Comparison of ENCODE assay signal across 10 cellular contexts in the genomic region with DNA sequence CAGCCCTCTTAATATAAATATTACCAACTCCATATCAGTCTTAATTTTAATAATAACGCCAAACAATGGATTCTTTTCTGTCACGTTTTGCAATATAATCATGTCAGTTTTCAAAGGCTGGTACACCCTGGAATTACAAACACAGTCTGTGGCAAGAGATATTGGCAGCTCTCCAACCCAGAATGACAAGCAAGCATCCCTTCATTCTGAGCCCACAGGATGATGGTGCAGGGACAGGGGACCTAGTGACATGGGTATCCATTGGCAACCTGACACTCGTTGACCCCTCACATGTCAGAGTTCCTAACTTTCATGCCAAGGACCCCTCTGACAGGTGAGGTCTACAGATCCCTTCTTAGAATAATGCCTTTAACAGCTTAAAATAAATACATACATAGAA.
DNase-seq lines count a peak whose midpoint lies in the region; ATAC-seq and TF ChIP-seq lines count a peak whose summit lies in the region.
"Had no signal": no experiment of that assay in that cellular context is flagged by ENCODE, and none has a peak within 500 bp of the region (broad histone marks: within the 10 kb centered on the region; RNA-seq: fewer than 3 reads in every experiment).

No MANE protein-coding gene starts in this region.

- no peaks in the 10 kb centered on the region for H3K27me3 ChIP-seq in suprapubic skin
- H3K27me3 ChIP-seq: neutrophil had no signal

- no peaks in the 10 kb centered on the region for H3K36me3 Mint-ChIP-seq in chondrocyte (ENCODE audit: low read depth)
- no peaks in the 10 kb centered on the region for H3K36me3 Mint-ChIP-seq in activated naive CD4-positive, alpha-beta T cell treated with anti-CD3 and anti-CD28 coated beads, Interleukin-2, amount 10 ng/mL, durations not matched to agents 7 days and 5 days

- TF ChIP-seq POLR2A in suprapubic skin (IDR thresholded peaks at IDR 0.05), result no peak

- H3K27me3 Mint-ChIP-seq in chondrocyte (ENCODE audit: low read depth), result no peaks in the 10 kb centered on the region
- peaks cover 30% of the 10 kb centered on the region for H3K27me3 Mint-ChIP-seq in activated naive CD4-positive, alpha-beta T cell treated with anti-CD3 and anti-CD28 coated beads, Interleukin-2, amount 10 ng/mL, durations not matched to agents 7 days and 5 days

- H3K9me3 Mint-ChIP-seq in chondrocyte (ENCODE audit: low read depth), result peaks cover 3% of the 10 kb centered on the region
- H3K9me3 Mint-ChIP-seq in activated naive CD4-positive, alpha-beta T cell treated with anti-CD3 and anti-CD28 coated beads, Interleukin-2, amount 10 ng/mL, durations not matched to agents 7 days and 5 days, result no peaks in the 10 kb centered on the region
- H3K9me3 Mint-ChIP-seq: activated CD4-positive, alpha-beta memory T cell treated with anti-CD3 and anti-CD28 coated beads, Interleukin-2, amount 10 ng/mL, durations not matched to agents 7 days and 5 days had no signal

- no peak for TF ChIP-seq CTCF in chondrocyte (IDR thresholded peaks at IDR 0.05)
- no peak for TF ChIP-seq CTCF in suprapubic skin (IDR thresholded peaks at IDR 0.05)

- H3K36me3 ChIP-seq in suprapubic skin, result no peaks in the 10 kb centered on the region
- H3K36me3 ChIP-seq: neutrophil had no signal

- H3K4me3 ChIP-seq in suprapubic skin, result no peak overlapping the region

- no peaks in the 10 kb centered on the region for H3K9me3 ChIP-seq in suprapubic skin
- H3K9me3 ChIP-seq: neutrophil had no signal

- H3K4me1 Mint-ChIP-seq in chondrocyte (ENCODE audit: low read depth), result peaks cover 81% of the 10 kb centered on the region
- no peaks in the 10 kb centered on the region for H3K4me1 Mint-ChIP-seq in activated naive CD4-positive, alpha-beta T cell treated with anti-CD3 and anti-CD28 coated beads, Interleukin-2, amount 10 ng/mL, durations not matched to agents 7 days and 5 days
- H3K4me1 Mint-ChIP-seq: activated CD4-positive, alpha-beta memory T cell treated with anti-CD3 and anti-CD28 coated beads, Interleukin-2, amount 10 ng/mL, durations not matched to agents 7 days and 5 days had no signal

- peak overlapping the region; percentile 29 for H3K27ac Mint-ChIP-seq in chondrocyte (ENCODE audit: unreplicated experiment)
- no peak overlapping the region for H3K27ac Mint-ChIP-seq in activated naive CD4-positive, alpha-beta T cell treated with anti-CD3 and anti-CD28 coated beads, Interleukin-2, amount 10 ng/mL, durations not matched to agents 7 days and 5 days
- H3K27ac Mint-ChIP-seq: activated CD4-positive, alpha-beta memory T cell treated with anti-CD3 and anti-CD28 coated beads, Interleukin-2, amount 10 ng/mL, durations not matched to agents 7 days and 5 days had no signal

- peaks cover 40% of the 10 kb centered on the region for H3K4me1 ChIP-seq in suprapubic skin

- ATAC-seq in GM18502 (IDR thresholded peaks at IDR 0.05; ENCODE audit: poor library complexity, unreplicated experiment) (no peak), GM19023 (IDR thresholded peaks at IDR 0.05; ENCODE audit: unreplicated experiment) (no peak)

- no peak for TF ChIP-seq EP300 in suprapubic skin (IDR thresholded peaks at IDR 0.05)

- 53% methylated on average over 3 of the region's 3 CpGs for WGBS in suprapubic skin

- CTCF ChIA-PET in activated naive CD4-positive, alpha-beta T cell treated with anti-CD3 and anti-CD28 coated beads, Interleukin-2, amount 10 ng/mL, durations not matched to agents 7 days and 5 days (lab: Charles Lee), result no interaction called here

- H3K27ac ChIP-seq in suprapubic skin, result peak overlapping the region; percentile 62
- H3K27ac ChIP-seq: neutrophil had no signal

- no peak overlapping the region for H3K4me3 Mint-ChIP-seq in chondrocyte (ENCODE audit: unreplicated experiment)
- no peak overlapping the region for H3K4me3 Mint-ChIP-seq in activated naive CD4-positive, alpha-beta T cell treated with anti-CD3 and anti-CD28 coated beads, Interleukin-2, amount 10 ng/mL, durations not matched to agents 7 days and 5 days
- H3K4me3 Mint-ChIP-seq: activated CD4-positive, alpha-beta memory T cell treated with anti-CD3 and anti-CD28 coated beads, Interleukin-2, amount 10 ng/mL, durations not matched to agents 7 days and 5 days had no signal

- DNase-seq in NOMO-1 (lab: John Stamatoyannopoulos, UW; ENCODE audit: unreplicated experiment in 2 of 2), result peak; percentile 2 to 35
- DNase-seq in NOMO-1 treated with dmso at 0.1 percent for 144 hours (lab: John Stamatoyannopoulos, UW; ENCODE audit: unreplicated experiment), result no peak
- peak; percentile 68 for DNase-seq in NCI-H345 (lab: John Stamatoyannopoulos, UW)
- no peak for DNase-seq in chondrocyte (ENCODE audit: low spot score)
- DNase-seq in suprapubic skin (ENCODE audit: low spot score in 2 of 2), result no peak
- no peak for DNase-seq in activated naive CD4-positive, alpha-beta T cell treated with anti-CD3 and anti-CD28 coated beads, Interleukin-2, amount 10 ng/mL, durations not matched to agents 7 days and 5 days
- DNase-seq: activated CD4-positive, alpha-beta memory T cell treated with anti-CD3 and anti-CD28 coated beads, Interleukin-2, amount 10 ng/mL, durations not matched to agents 7 days and 5 days had no signal

Comparison
In these comparisons a context has a peak if more than half of its experiments do, and no peak if none do; other contexts are left out.
1. DNase-seq: peak in NOMO-1 (2 of 2) and NCI-H345 (single experiment); none in NOMO-1 treated with dmso at 0.1 percent for 144 hours (single experiment), chondrocyte (single experiment), suprapubic skin (0 of 2) and activated naive CD4-positive, alpha-beta T cell treated with anti-CD3 and anti-CD28 coated beads, Interleukin-2, amount 10 ng/mL, durations not matched to agents 7 days and 5 days (single experiment).